In genomic region chr11:65275906-65276305, GRCh38 we compare ENCODE assay signal across 17 cellular contexts. TPM values are rescaled to one million over a fixed set of nuclear protein-coding genes. Genes with fewer than 3 reads are reported as not detected.
A peak's percentile ranks its signal among the peaks of the same experiment; 100 is the strongest.
DNase-seq lines count a peak whose midpoint lies in the region; ATAC-seq and TF ChIP-seq lines count a peak whose summit lies in the region.
"Had no signal": no experiment of that assay in that cellular context is flagged by ENCODE, and none has a peak within 500 bp of the region (broad histone marks: within the 10 kb centered on the region; RNA-seq: fewer than 3 reads in every experiment).

No MANE protein-coding gene starts in this region.

- H3K27me3 ChIP-seq in heart left ventricle, result no peaks in the 10 kb centered on the region
- H3K27me3 ChIP-seq in naive thymus-derived CD4-positive, alpha-beta T cell (ENCODE audit: control insufficient read depth in 2 of 2, insufficient read depth in 2 of 2, low read length in 2 of 2), result no peaks in the 10 kb centered on the region
- H3K27me3 ChIP-seq: upper lobe of left lung had no signal

- TF ChIP-seq CTCF in heart left ventricle (IDR thresholded peaks at IDR 0.05), result no peak
- no peak for TF ChIP-seq CTCF in mesothelial cell of epicardium (IDR thresholded peaks at IDR 0.05; ENCODE audit: unreplicated experiment)
- no peak for TF ChIP-seq CTCF in type B pancreatic cell (conservative IDR thresholded peaks at IDR 0.05)

- H3K36me3 ChIP-seq in heart left ventricle, result peaks cover 0 to 35% (median 5%) of the 10 kb centered on the region in 9 donors
- peaks cover 2 to 54% (median 4%) of the 10 kb centered on the region in 3 experiments for H3K36me3 ChIP-seq in naive thymus-derived CD4-positive, alpha-beta T cell (ENCODE audit: control insufficient read depth in 2 of 3, insufficient read depth in 3 of 3, low read length in 3 of 3)

- H3K27ac ChIP-seq in heart left ventricle, result peak overlapping the region in 9 of 12 donors; percentile 31 to 58 (median 52)
- no peak overlapping the region for H3K27ac ChIP-seq in naive thymus-derived CD4-positive, alpha-beta T cell (ENCODE audit: low read depth, low read length)

- intact Hi-C loops in heart left ventricle (cut with DNase I) (loop anchor here (1.0 to 10.0 kb wide), 6 partner anchors 39 to 239 kb away; partner anchors contain the start of gene CDC42EP2 (in 2 of the 10)), left ventricle myocardium superior (cut with micrococcal nuclease) (loop anchor here (2.0 kb wide), 1 partner anchor 39 kb away; the partner anchor contains the start of gene CDC42EP2)
- intact Hi-C loops in naive thymus-derived CD4-positive, alpha-beta T cell (cut with micrococcal nuclease), result loop anchor here (1.0 to 2.0 kb wide), 4 partner anchors 39 to 234 kb away; no protein-coding TSS in a partner anchor

- ATAC-seq in heart left ventricle (no peak), left ventricle myocardium superior (no peak)
- ATAC-seq in naive thymus-derived CD4-positive, alpha-beta T cell, result no peak
- ATAC-seq: T-cell had no signal

- H3K4me1 ChIP-seq in heart left ventricle, result peaks cover 0 to 34% (median 19%) of the 10 kb centered on the region in 12 donors
- H3K4me1 ChIP-seq in naive thymus-derived CD4-positive, alpha-beta T cell (ENCODE audit: control insufficient read depth in 2 of 2, insufficient read depth in 2 of 2, low read length in 2 of 2), result no peaks in the 10 kb centered on the region

- POLR2A ChIA-PET in naive thymus-derived CD4-positive, alpha-beta T cell (lab: Charles Lee), result interaction anchor here (0.7 to 1.1 kb wide), 3 partner anchors 33 to 229 kb away, joined by 4 read pairs; no protein-coding TSS in a partner anchor

- 76 to 83% (median 78%) methylated on average over 4 of the region's 4 CpGs for WGBS in heart left ventricle, 4 donors

- H3K9me3 ChIP-seq in heart left ventricle, result no peaks in the 10 kb centered on the region
- no peaks in the 10 kb centered on the region for H3K9me3 ChIP-seq in naive thymus-derived CD4-positive, alpha-beta T cell (ENCODE audit: control insufficient read depth in 2 of 3, low read length in 3 of 3)
- H3K9me3 ChIP-seq: upper lobe of left lung had no signal

- H3K4me1 Mint-ChIP-seq in mesothelial cell of epicardium, result peaks cover 35% of the 10 kb centered on the region
- peaks cover 7% of the 10 kb centered on the region for H3K4me1 Mint-ChIP-seq in type B pancreatic cell (ENCODE audit: unreplicated experiment)
- peaks cover 0 to 22% (median 3%) of the 10 kb centered on the region in 7 donors for H3K4me1 Mint-ChIP-seq in naive thymus-derived CD4-positive, alpha-beta T cell

- H3K9me3 Mint-ChIP-seq in mesothelial cell of epicardium (no peaks in the 10 kb centered on the region), type B pancreatic cell (no peaks in the 10 kb centered on the region)
- H3K9me3 Mint-ChIP-seq in naive thymus-derived CD4-positive, alpha-beta T cell, result no peaks in the 10 kb centered on the region
- H3K9me3 Mint-ChIP-seq: activated CD4-positive, alpha-beta memory T cell treated with anti-CD3 and anti-CD28 coated beads, Interleukin-2, amount 10 ng/mL, durations not matched to agents 7 days and 5 days; CD4-positive, CD25-positive, alpha-beta regulatory T cell; T-cell had no signal

- DNase-seq in heart left ventricle (no peak), left ventricle myocardium superior (no peak), dermis blood vessel endothelial cell (peak; percentile 24), mesothelial cell of epicardium (ENCODE audit: low spot score in 2 of 2, unreplicated experiment in 2 of 2) (no peak), type B pancreatic cell (ENCODE audit: extremely low spot score, unreplicated experiment) (no peak)
- no peak for DNase-seq in effector CD4-positive, alpha-beta T cell
- no peak for DNase-seq in naive thymus-derived CD4-positive, alpha-beta T cell
- no peak for DNase-seq in stimulated activated CD4-positive, alpha-beta T cell treated with anti-CD3 and anti-CD28 coated beads, Interleukin-4, amount 100 ng/mL, for 4 hours
- DNase-seq: activated CD4-positive, alpha-beta memory T cell treated with anti-CD3 and anti-CD28 coated beads, Interleukin-2, amount 10 ng/mL, durations not matched to agents 7 days and 5 days; CD4-positive, CD25-positive, alpha-beta regulatory T cell; DND-41; erythroblast; NCI-H69; nucleus accumbens; T-cell; upper lobe of left lung had no signal

- peaks cover 5% of the 10 kb centered on the region for H3K36me3 Mint-ChIP-seq in mesothelial cell of epicardium
- peaks cover 6% of the 10 kb centered on the region for H3K36me3 Mint-ChIP-seq in type B pancreatic cell
- H3K36me3 Mint-ChIP-seq in naive thymus-derived CD4-positive, alpha-beta T cell, result peaks cover 2 to 30% (median 13%) of the 10 kb centered on the region in 5 donors

- H3K4me3 Mint-ChIP-seq in mesothelial cell of epicardium (no peak overlapping the region), type B pancreatic cell (peak overlapping the region; percentile 62)
- no peak overlapping the region for H3K4me3 Mint-ChIP-seq in naive thymus-derived CD4-positive, alpha-beta T cell
- H3K4me3 Mint-ChIP-seq: activated CD4-positive, alpha-beta memory T cell treated with anti-CD3 and anti-CD28 coated beads, Interleukin-2, amount 10 ng/mL, durations not matched to agents 7 days and 5 days; T-cell had no signal

- CTCF ChIA-PET in naive thymus-derived CD4-positive, alpha-beta T cell (lab: Charles Lee), result interaction anchor here (0.5 to 1.5 kb wide), 6 partner anchors 39 to 917 kb away, joined by 3 to 16 read pairs (median 4); partner anchors contain the start of gene CDC42EP2

- H3K27ac Mint-ChIP-seq in mesothelial cell of epicardium (peak overlapping the region; percentile 62), type B pancreatic cell (peak overlapping the region; percentile 61)
- peak overlapping the region in 3 of 9 donors; percentile 4 to 7 (median 6) for H3K27ac Mint-ChIP-seq in naive thymus-derived CD4-positive, alpha-beta T cell
- H3K27ac Mint-ChIP-seq: activated CD4-positive, alpha-beta memory T cell treated with anti-CD3 and anti-CD28 coated beads, Interleukin-2, amount 10 ng/mL, durations not matched to agents 7 days and 5 days; T-cell had no signal

- TF ChIP-seq POLR2A in heart left ventricle (IDR thresholded peaks at IDR 0.05), result no peak

- no peak overlapping the region for H3K4me3 ChIP-seq in heart left ventricle
- H3K4me3 ChIP-seq in naive thymus-derived CD4-positive, alpha-beta T cell (ENCODE audit: low read length), result no peak overlapping the region
- H3K4me3 ChIP-seq: skin epidermis, upper lobe of left lung had no signal

- H3K27me3 Mint-ChIP-seq in mesothelial cell of epicardium (ENCODE audit: low read depth) (no peaks in the 10 kb centered on the region), type B pancreatic cell (no peaks in the 10 kb centered on the region)
- H3K27me3 Mint-ChIP-seq in naive thymus-derived CD4-positive, alpha-beta T cell, result no peaks in the 10 kb centered on the region
- H3K27me3 Mint-ChIP-seq: activated CD4-positive, alpha-beta memory T cell treated with anti-CD3 and anti-CD28 coated beads, Interleukin-2, amount 10 ng/mL, durations not matched to agents 7 days and 5 days; CD4-positive, CD25-positive, alpha-beta regulatory T cell; T-cell had no signal

RNA-seq across cellular contexts. Expression of gene POLA2, which starts 14.1 kb away (rescaled TPM):
- total RNA-seq in heart left ventricle, result 1 to 10 TPM; 3.2 to 9.0 (median 4.2) TPM
- 1 to 10 TPM; 4.3 to 6.7 TPM for polyA plus RNA-seq in heart left ventricle
- 3.5 TPM for total RNA-seq in left ventricle myocardium superior
- total RNA-seq in dermis blood vessel endothelial cell, result 8.2 and 12.1 TPM in 2 replicates
- 14.1 to 16.1 TPM (median 14.6 TPM) in 3 replicates for total RNA-seq in mesothelial cell of epicardium
- 18.4 and 32.4 TPM in 2 replicates for total RNA-seq in type B pancreatic cell (ENCODE audit: low replicate concordance)
- total RNA-seq in naive thymus-derived CD4-positive, alpha-beta T cell, result 10 to 100 TPM; 13.4 to 51.6 (median 27.8) TPM
- polyA plus RNA-seq in naive thymus-derived CD4-positive, alpha-beta T cell, result 10 to 100 TPM in 1 of 2 donors, 1 to 10 TPM in 1; 9.0 to 12.9 TPM

RNA-seq across cellular contexts. Expression of gene CDC42EP2, which starts 38.8 kb away (rescaled TPM):
- total RNA-seq in heart left ventricle (10 to 100 TPM in 4 of 9 donors, 1 to 10 TPM in 5; 3.3 to 25.0 (median 8.9) TPM), left ventricle myocardium superior (13.0 TPM), dermis blood vessel endothelial cell (11.4 and 12.3 TPM in 2 replicates), mesothelial cell of epicardium (10.9 to 12.3 TPM (median 11.7 TPM) in 3 replicates), type B pancreatic cell (ENCODE audit: low replicate concordance) (9.4 and 12.9 TPM in 2 replicates)
- 10 to 100 TPM; 10.3 to 16.3 TPM for polyA plus RNA-seq in heart left ventricle
- total RNA-seq in naive thymus-derived CD4-positive, alpha-beta T cell, result 1 to 10 TPM in 2 of 5 experiments, under 1 TPM in 3; 0.58 to 1.8 (median 0.89) TPM
- polyA plus RNA-seq in naive thymus-derived CD4-positive, alpha-beta T cell, result not detected
- polyA plus RNA-seq: CD4-positive, CD25-positive, alpha-beta regulatory T cell had no signal

RNA-seq across cellular contexts. Expression of gene DPF2, which starts 57.7 kb away (rescaled TPM):
- total RNA-seq in heart left ventricle (10 to 100 TPM; 41.0 to 55.4 (median 46.2) TPM), left ventricle myocardium superior (53.9 TPM), dermis blood vessel endothelial cell (32.7 and 60.4 TPM in 2 replicates), mesothelial cell of epicardium (80.1 to 85.3 TPM (median 81.3 TPM) in 3 replicates), type B pancreatic cell (ENCODE audit: low replicate concordance) (64.7 and 85.5 TPM in 2 replicates)
- 10 to 100 TPM; 22.9 to 35.1 TPM for polyA plus RNA-seq in heart left ventricle
- total RNA-seq in naive thymus-derived CD4-positive, alpha-beta T cell, result 10 to 100 TPM; 45.3 to 99.3 (median 88.1) TPM
- polyA plus RNA-seq in naive thymus-derived CD4-positive, alpha-beta T cell, result 10 to 100 TPM; 52.4 to 70.6 TPM
